ENCODE assay signal across 8 cellular contexts in genomic region chr17:56679148-56679766, GRCh38.
A peak's percentile ranks its signal among the peaks of the same experiment; 100 is the strongest.
DNase-seq lines count a peak whose midpoint lies in the region; ATAC-seq and TF ChIP-seq lines count a peak whose summit lies in the region.

No MANE protein-coding gene starts in this region.

- TF ChIP-seq CTCF in chondrocyte (IDR thresholded peaks at IDR 0.05) (peak; percentile 90), upper lobe of right lung (IDR thresholded peaks at IDR 0.05) (peak; percentile 57)

- no peaks in the 10 kb centered on the region for H3K9me3 Mint-ChIP-seq in chondrocyte (ENCODE audit: low read depth)

- H3K27ac ChIP-seq in upper lobe of right lung: no peak overlapping the region

- peak overlapping the region; percentile 54 for H3K4me3 Mint-ChIP-seq in chondrocyte (ENCODE audit: unreplicated experiment)

- H3K27ac Mint-ChIP-seq in chondrocyte (ENCODE audit: unreplicated experiment): no peak overlapping the region

- no peaks in the 10 kb centered on the region for H3K36me3 Mint-ChIP-seq in chondrocyte (ENCODE audit: low read depth)

- ATAC-seq in left lobe of liver: peak; percentile 89
- peak; percentile 49 for ATAC-seq in upper lobe of right lung

- intact Hi-C loops in upper lobe of right lung (cut with DNase I): no loop called here

- peak overlapping the region; percentile 24 for H3K4me3 ChIP-seq in upper lobe of right lung

- peaks cover 37% of the 10 kb centered on the region for H3K27me3 ChIP-seq in upper lobe of right lung

- no peaks in the 10 kb centered on the region for H3K36me3 ChIP-seq in upper lobe of right lung

- H3K9me3 ChIP-seq in upper lobe of right lung: no peaks in the 10 kb centered on the region

- peak; percentile 11 for DNase-seq in stimulated activated CD4-positive, alpha-beta T cell treated with anti-CD3 and anti-CD28 coated beads, Interleukin-15, amount 100 ng/mL, for 24 hours
- DNase-seq in stimulated activated CD4-positive, alpha-beta T cell treated with anti-CD3 and anti-CD28 coated beads, Interleukin-1b, Interleukin-23, amount 100 ng/mL, for 48 hours: no peak
- DNase-seq in NCI-H2171 (lab: John Stamatoyannopoulos, UW): peak; percentile 60
- no peak for DNase-seq in chondrocyte (ENCODE audit: low spot score)
- DNase-seq in left lobe of liver (ENCODE audit: low spot score): no peak
- no peak for DNase-seq in upper lobe of right lung
- no peak for DNase-seq in epidermal melanocyte (ENCODE audit: insufficient read length, low spot score)
- DNase-seq in NCI-H774 (lab: John Stamatoyannopoulos, UW): no peak

- H3K4me1 ChIP-seq in upper lobe of right lung: peaks cover 4% of the 10 kb centered on the region

- H3K27me3 Mint-ChIP-seq in chondrocyte (ENCODE audit: low read depth): peaks cover 39% of the 10 kb centered on the region

- peaks cover 10% of the 10 kb centered on the region for H3K4me1 Mint-ChIP-seq in chondrocyte (ENCODE audit: low read depth)

Comparison
In these comparisons a context has a peak if more than half of its experiments do, and no peak if none do; other contexts are left out.
1. DNase-seq: peak in stimulated activated CD4-positive, alpha-beta T cell treated with anti-CD3 and anti-CD28 coated beads, Interleukin-15, amount 100 ng/mL, for 24 hours (single experiment) and NCI-H2171 (single experiment); none in stimulated activated CD4-positive, alpha-beta T cell treated with anti-CD3 and anti-CD28 coated beads, Interleukin-1b, Interleukin-23, amount 100 ng/mL, for 48 hours (single experiment), chondrocyte (single experiment), left lobe of liver (single experiment), upper lobe of right lung (single experiment), epidermal melanocyte (single experiment) and NCI-H774 (single experiment).